In the genomic region with DNA sequence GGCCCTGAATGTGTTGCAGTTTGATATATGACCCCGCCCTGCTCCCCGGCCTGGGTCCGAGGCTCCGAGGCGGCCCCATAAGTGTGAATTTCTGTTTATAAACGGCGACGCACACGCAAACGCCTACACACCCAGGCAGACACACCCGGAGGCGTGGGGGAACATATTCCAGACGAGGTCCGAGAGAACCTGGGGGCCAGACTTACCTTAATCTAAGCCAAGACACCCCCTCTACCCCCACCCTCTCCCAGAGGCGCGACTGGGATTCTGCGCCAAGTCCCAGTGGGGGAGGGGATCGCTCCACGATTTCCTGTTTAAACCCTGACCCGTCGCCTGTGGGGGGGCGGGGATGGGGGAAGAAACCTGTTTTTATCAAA, we compare ENCODE assay signal across 1 cellular context.
A peak's percentile ranks its signal among the peaks of the same experiment; 100 is the strongest.
TF ChIP-seq lines count a peak whose summit lies in the region.

No MANE protein-coding gene starts in this region.

TF ChIP-seq in K562, 482 proteins besides CTCF, POLR2A, EP300 and RAD21 (continued from another document and continues in another):
- TF ChIP-seq, protein P1, sequence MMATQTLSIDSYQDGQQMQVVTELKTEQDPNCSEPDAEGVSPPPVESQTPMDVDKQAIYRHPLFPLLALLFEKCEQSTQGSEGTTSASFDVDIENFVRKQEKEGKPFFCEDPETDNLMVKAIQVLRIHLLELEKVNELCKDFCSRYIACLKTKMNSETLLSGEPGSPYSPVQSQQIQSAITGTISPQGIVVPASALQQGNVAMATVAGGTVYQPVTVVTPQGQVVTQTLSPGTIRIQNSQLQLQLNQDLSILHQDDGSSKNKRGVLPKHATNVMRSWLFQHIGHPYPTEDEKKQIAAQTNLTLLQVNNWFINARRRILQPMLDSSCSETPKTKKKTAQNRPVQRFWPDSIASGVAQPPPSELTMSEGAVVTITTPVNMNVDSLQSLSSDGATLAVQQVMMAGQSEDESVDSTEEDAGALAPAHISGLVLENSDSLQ (IDR thresholded peaks at IDR 0.05), result no peak
- TF ChIP-seq ZNF75A (CRISPR knock-in tag; IDR thresholded peaks at IDR 0.05) (no peak), SMARCC2 (IDR thresholded peaks at IDR 0.05; ENCODE audit: low read depth) (0 out of 2 replicates have a peak, but pooled peaks have one; percentile 2), CBFA2T2 (conservative IDR thresholded peaks at IDR 0.05) (no peak), GABPA (tag; conservative IDR thresholded peaks at IDR 0.05; ENCODE audit: low read depth) (0 out of 2 replicates have a peak, but pooled peaks have one; percentile 3), HOXB6 (CRISPR knock-in tag; IDR thresholded peaks at IDR 0.05; ENCODE audit: borderline replicate concordance) (no peak), RBM22 (IDR thresholded peaks at IDR 0.05; ENCODE audit: low read depth, low read length, poor library complexity, severe bottlenecking) (no peak), RBM15 (IDR thresholded peaks at IDR 0.05; ENCODE audit: insufficient read depth, low read length) (no peak), BACH1 (tag; IDR thresholded peaks at IDR 0.05) (no peak), DPF2 (IDR thresholded peaks at IDR 0.05) (0 out of 2 replicates have a peak, but pooled peaks have one; percentile 8), CEBPG (CRISPR knock-in tag; IDR thresholded peaks at IDR 0.05) (no peak), CEBPG (tag; conservative IDR thresholded peaks at IDR 0.05 in 1 of 2, IDR thresholded peaks at IDR 0.05 in 1 of 2) (no peak), ZNF347 (CRISPR knock-in tag; IDR thresholded peaks at IDR 0.05; ENCODE audit: low read depth) (no peak), CBX3 (IDR thresholded peaks at IDR 0.05; ENCODE audit: borderline replicate concordance in 1 of 2, low read length in 2 of 2) (no peak), GATAD2A (IDR thresholded peaks at IDR 0.05) (no peak), L3MBTL2 (IDR thresholded peaks at IDR 0.05) (peak; percentile 31; the same call in 1 of the 2 replicates), ESRRB (CRISPR knock-in tag; IDR thresholded peaks at IDR 0.05; ENCODE audit: borderline replicate concordance) (no peak), ZNF184 (CRISPR knock-in tag; IDR thresholded peaks at IDR 0.05) (no peak), ATF1 (CRISPR knock-in tag; IDR thresholded peaks at IDR 0.05) (no peak), ATF1 (tag; IDR thresholded peaks at IDR 0.05) (no peak), ARID2 (IDR thresholded peaks at IDR 0.05) (no peak), ARNT (IDR thresholded peaks at IDR 0.05) (no peak), ZNF717 (CRISPR knock-in tag; IDR thresholded peaks at IDR 0.05) (no peak), TAF1 (IDR thresholded peaks at IDR 0.05; ENCODE audit: control insufficient read depth, extremely low read depth, insufficient read depth, low read length, severe bottlenecking) (peak; percentile 28), ZSCAN29 (IDR thresholded peaks at IDR 0.05) (no peak), TCF3 (CRISPR knock-in tag; IDR thresholded peaks at IDR 0.05) (no peak), PREB (CRISPR knock-in tag; IDR thresholded peaks at IDR 0.05) (no peak), NUFIP1 (IDR thresholded peaks at IDR 0.05; ENCODE audit: partially characterized antibody) (no peak), KAT2B (IDR thresholded peaks at IDR 0.05; ENCODE audit: low read depth, low read length) (no peak), STAG1 (CRISPR knock-in tag; IDR thresholded peaks at IDR 0.05; ENCODE audit: borderline replicate concordance) (no peak), RFX5 (IDR thresholded peaks at IDR 0.05; ENCODE audit: low read depth, low read length) (no peak), YY1 (IDR thresholded peaks at IDR 0.05; ENCODE audit: borderline replicate concordance in 1 of 3, control insufficient read depth in 1 of 3, extremely low read depth in 1 of 3, insufficient read depth in 3 of 3, insufficient read length in 1 of 3, insufficient replicate concordance in 2 of 3, low read depth in 1 of 3, low read length in 2 of 3) (peak in 1 of 3 experiments; percentile 13), IFI16 (CRISPR knock-in tag; IDR thresholded peaks at IDR 0.05) (no peak), RBM14 (IDR thresholded peaks at IDR 0.05; ENCODE audit: borderline replicate concordance, insufficient read depth, low read depth, low read length) (no peak), ETV1 (tag; conservative IDR thresholded peaks at IDR 0.05; ENCODE audit: low read depth) (0 out of 2 replicates have a peak, but pooled peaks have one; percentile 26), BRD4 (IDR thresholded peaks at IDR 0.05) (peak; percentile 90)
- TF ChIP-seq, protein P2, sequence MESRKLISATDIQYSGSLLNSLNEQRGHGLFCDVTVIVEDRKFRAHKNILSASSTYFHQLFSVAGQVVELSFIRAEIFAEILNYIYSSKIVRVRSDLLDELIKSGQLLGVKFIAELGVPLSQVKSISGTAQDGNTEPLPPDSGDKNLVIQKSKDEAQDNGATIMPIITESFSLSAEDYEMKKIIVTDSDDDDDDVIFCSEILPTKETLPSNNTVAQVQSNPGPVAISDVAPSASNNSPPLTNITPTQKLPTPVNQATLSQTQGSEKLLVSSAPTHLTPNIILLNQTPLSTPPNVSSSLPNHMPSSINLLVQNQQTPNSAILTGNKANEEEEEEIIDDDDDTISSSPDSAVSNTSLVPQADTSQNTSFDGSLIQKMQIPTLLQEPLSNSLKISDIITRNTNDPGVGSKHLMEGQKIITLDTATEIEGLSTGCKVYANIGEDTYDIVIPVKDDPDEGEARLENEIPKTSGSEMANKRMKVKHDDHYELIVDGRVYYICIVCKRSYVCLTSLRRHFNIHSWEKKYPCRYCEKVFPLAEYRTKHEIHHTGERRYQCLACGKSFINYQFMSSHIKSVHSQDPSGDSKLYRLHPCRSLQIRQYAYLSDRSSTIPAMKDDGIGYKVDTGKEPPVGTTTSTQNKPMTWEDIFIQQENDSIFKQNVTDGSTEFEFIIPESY (CRISPR knock-in tag; IDR thresholded peaks at IDR 0.05), result no peak
- TF ChIP-seq, protein P3, sequence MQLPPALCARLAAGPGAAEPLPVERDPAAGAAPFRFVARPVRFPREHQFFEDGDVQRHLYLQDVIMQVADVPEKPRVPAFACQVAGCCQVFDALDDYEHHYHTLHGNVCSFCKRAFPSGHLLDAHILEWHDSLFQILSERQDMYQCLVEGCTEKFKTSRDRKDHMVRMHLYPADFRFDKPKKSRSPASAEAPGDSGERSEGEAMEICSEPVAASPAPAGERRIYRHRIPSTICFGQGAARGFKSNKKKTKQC (CRISPR knock-in tag; IDR thresholded peaks at IDR 0.05), result peak; percentile 22; the same call in 1 of the 2 replicates
- TF ChIP-seq, protein P4, sequence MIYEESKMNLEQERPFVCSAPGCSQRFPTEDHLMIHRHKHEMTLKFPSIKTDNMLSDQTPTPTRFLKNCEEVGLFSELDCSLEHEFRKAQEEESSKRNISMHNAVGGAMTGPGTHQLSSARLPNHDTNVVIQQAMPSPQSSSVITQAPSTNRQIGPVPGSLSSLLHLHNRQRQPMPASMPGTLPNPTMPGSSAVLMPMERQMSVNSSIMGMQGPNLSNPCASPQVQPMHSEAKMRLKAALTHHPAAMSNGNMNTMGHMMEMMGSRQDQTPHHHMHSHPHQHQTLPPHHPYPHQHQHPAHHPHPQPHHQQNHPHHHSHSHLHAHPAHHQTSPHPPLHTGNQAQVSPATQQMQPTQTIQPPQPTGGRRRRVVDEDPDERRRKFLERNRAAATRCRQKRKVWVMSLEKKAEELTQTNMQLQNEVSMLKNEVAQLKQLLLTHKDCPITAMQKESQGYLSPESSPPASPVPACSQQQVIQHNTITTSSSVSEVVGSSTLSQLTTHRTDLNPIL (CRISPR knock-in tag; IDR thresholded peaks at IDR 0.05), result no peak
- TF ChIP-seq, protein P5, sequence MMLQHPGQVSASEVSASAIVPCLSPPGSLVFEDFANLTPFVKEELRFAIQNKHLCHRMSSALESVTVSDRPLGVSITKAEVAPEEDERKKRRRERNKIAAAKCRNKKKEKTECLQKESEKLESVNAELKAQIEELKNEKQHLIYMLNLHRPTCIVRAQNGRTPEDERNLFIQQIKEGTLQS (IDR thresholded peaks at IDR 0.05), result no peak
- TF ChIP-seq, protein P5 (CRISPR knock-in tag; conservative IDR thresholded peaks at IDR 0.05), result no peak
- TF ChIP-seq, protein P6, sequence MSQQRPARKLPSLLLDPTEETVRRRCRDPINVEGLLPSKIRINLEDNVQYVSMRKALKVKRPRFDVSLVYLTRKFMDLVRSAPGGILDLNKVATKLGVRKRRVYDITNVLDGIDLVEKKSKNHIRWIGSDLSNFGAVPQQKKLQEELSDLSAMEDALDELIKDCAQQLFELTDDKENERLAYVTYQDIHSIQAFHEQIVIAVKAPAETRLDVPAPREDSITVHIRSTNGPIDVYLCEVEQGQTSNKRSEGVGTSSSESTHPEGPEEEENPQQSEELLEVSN (IDR thresholded peaks at IDR 0.05; ENCODE audit: borderline replicate concordance in 1 of 2, extremely low read depth in 1 of 2, insufficient read depth in 1 of 2, insufficient read length in 1 of 2, low read depth in 1 of 2, low read length in 1 of 2, poor library complexity in 1 of 2, severe bottlenecking in 1 of 2), result peak; percentile 9 to 36
- TF ChIP-seq, protein P7, sequence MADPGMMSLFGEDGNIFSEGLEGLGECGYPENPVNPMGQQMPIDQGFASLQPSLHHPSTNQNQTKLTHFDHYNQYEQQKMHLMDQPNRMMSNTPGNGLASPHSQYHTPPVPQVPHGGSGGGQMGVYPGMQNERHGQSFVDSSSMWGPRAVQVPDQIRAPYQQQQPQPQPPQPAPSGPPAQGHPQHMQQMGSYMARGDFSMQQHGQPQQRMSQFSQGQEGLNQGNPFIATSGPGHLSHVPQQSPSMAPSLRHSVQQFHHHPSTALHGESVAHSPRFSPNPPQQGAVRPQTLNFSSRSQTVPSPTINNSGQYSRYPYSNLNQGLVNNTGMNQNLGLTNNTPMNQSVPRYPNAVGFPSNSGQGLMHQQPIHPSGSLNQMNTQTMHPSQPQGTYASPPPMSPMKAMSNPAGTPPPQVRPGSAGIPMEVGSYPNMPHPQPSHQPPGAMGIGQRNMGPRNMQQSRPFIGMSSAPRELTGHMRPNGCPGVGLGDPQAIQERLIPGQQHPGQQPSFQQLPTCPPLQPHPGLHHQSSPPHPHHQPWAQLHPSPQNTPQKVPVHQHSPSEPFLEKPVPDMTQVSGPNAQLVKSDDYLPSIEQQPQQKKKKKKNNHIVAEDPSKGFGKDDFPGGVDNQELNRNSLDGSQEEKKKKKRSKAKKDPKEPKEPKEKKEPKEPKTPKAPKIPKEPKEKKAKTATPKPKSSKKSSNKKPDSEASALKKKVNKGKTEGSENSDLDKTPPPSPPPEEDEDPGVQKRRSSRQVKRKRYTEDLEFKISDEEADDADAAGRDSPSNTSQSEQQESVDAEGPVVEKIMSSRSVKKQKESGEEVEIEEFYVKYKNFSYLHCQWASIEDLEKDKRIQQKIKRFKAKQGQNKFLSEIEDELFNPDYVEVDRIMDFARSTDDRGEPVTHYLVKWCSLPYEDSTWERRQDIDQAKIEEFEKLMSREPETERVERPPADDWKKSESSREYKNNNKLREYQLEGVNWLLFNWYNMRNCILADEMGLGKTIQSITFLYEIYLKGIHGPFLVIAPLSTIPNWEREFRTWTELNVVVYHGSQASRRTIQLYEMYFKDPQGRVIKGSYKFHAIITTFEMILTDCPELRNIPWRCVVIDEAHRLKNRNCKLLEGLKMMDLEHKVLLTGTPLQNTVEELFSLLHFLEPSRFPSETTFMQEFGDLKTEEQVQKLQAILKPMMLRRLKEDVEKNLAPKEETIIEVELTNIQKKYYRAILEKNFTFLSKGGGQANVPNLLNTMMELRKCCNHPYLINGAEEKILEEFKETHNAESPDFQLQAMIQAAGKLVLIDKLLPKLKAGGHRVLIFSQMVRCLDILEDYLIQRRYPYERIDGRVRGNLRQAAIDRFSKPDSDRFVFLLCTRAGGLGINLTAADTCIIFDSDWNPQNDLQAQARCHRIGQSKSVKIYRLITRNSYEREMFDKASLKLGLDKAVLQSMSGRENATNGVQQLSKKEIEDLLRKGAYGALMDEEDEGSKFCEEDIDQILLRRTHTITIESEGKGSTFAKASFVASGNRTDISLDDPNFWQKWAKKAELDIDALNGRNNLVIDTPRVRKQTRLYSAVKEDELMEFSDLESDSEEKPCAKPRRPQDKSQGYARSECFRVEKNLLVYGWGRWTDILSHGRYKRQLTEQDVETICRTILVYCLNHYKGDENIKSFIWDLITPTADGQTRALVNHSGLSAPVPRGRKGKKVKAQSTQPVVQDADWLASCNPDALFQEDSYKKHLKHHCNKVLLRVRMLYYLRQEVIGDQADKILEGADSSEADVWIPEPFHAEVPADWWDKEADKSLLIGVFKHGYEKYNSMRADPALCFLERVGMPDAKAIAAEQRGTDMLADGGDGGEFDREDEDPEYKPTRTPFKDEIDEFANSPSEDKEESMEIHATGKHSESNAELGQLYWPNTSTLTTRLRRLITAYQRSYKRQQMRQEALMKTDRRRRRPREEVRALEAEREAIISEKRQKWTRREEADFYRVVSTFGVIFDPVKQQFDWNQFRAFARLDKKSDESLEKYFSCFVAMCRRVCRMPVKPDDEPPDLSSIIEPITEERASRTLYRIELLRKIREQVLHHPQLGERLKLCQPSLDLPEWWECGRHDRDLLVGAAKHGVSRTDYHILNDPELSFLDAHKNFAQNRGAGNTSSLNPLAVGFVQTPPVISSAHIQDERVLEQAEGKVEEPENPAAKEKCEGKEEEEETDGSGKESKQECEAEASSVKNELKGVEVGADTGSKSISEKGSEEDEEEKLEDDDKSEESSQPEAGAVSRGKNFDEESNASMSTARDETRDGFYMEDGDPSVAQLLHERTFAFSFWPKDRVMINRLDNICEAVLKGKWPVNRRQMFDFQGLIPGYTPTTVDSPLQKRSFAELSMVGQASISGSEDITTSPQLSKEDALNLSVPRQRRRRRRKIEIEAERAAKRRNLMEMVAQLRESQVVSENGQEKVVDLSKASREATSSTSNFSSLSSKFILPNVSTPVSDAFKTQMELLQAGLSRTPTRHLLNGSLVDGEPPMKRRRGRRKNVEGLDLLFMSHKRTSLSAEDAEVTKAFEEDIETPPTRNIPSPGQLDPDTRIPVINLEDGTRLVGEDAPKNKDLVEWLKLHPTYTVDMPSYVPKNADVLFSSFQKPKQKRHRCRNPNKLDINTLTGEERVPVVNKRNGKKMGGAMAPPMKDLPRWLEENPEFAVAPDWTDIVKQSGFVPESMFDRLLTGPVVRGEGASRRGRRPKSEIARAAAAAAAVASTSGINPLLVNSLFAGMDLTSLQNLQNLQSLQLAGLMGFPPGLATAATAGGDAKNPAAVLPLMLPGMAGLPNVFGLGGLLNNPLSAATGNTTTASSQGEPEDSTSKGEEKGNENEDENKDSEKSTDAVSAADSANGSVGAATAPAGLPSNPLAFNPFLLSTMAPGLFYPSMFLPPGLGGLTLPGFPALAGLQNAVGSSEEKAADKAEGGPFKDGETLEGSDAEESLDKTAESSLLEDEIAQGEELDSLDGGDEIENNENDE (IDR thresholded peaks at IDR 0.05; ENCODE audit: low read depth, low read length), result no peak
